In the genomic region with DNA sequence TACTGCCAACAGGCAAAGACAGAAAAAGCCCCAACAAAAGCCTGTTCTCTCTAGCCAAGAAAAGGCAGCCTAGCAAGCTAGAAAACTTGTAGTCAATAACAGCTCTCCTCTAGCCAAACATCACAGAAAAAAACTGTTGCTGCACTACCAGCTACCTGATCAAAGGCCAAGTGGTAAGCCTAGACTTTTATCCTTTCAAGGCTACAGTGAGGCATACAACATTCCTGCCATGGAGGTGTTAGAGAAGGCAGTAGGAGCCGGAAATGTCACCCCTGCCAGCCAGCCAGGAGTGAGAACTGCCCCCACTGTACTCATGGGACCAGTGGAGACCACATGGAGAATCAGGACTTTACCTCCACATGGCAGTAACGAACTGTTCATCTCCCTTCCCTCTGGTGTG, we compare ENCODE assay signal across 16 cellular contexts. TPM values are rescaled to one million over a fixed set of nuclear protein-coding genes. Genes with fewer than 3 reads are reported as not detected.
A peak's percentile ranks its signal among the peaks of the same experiment; 100 is the strongest.
DNase-seq lines count a peak whose midpoint lies in the region; ATAC-seq and FAIRE-seq lines count a peak whose summit lies in the region.
"Had no signal": no experiment of that assay in that cellular context is flagged by ENCODE, and none has a peak within 500 bp of the region (broad histone marks: within the 10 kb centered on the region; RNA-seq: fewer than 3 reads in every experiment).

No MANE protein-coding gene starts in this region.

- no peak overlapping the region for H3K4me2 ChIP-seq in mesenchymal stem cell (ENCODE audit: low read length, poor library complexity, severe bottlenecking)
- H3K4me2 ChIP-seq: BLaER1 treated with 17β-estradiol and CSF1 and Interleukin-3, amounts not matched to agents 10 nM and 100 nM; GM23338 had no signal

- no peak for FAIRE-seq in small intestine (lab: Jason Lieb, UNC)

- H3K18ac ChIP-seq in mesenchymal stem cell (ENCODE audit: low read depth in 1 of 2, low read length in 2 of 2): no peak overlapping the region

- H3K79me1 ChIP-seq in mesenchymal stem cell (replicated peaks; ENCODE audit: low read length, poor library complexity, severe bottlenecking): peaks cover 8% of the 10 kb centered on the region

- no peak overlapping the region for H3K4ac ChIP-seq in mesenchymal stem cell (ENCODE audit: low read depth in 1 of 2, low read length in 2 of 2)

- H2BK120ac ChIP-seq in mesenchymal stem cell (ENCODE audit: low read depth, low read length): no peak overlapping the region

- no peak overlapping the region for H4K91ac ChIP-seq in mesenchymal stem cell (ENCODE audit: low read length)

- peak overlapping the region in 1 of 2 experiments; percentile 44 for H3K14ac ChIP-seq in mesenchymal stem cell (ENCODE audit: low read length in 2 of 2)

- H3K23ac ChIP-seq in mesenchymal stem cell (ENCODE audit: low read length in 2 of 2): no peak overlapping the region

- no peak overlapping the region for H3K27ac ChIP-seq in mesenchymal stem cell (ENCODE audit: low read length, poor library complexity, severe bottlenecking)
- H3K27ac ChIP-seq in small intestine (ENCODE audit: low read depth in 1 of 2, low read length in 1 of 2): no peak overlapping the region
- H3K27ac ChIP-seq: BLaER1 treated with 17β-estradiol and CSF1 and Interleukin-3, amounts not matched to agents 10 nM and 100 nM had no signal

- H4K8ac ChIP-seq in mesenchymal stem cell (ENCODE audit: low read length): peak overlapping the region; percentile 19

- H3K4me3 ChIP-seq in mesenchymal stem cell (ENCODE audit: insufficient read depth in 1 of 2, low read depth in 1 of 2, low read length in 2 of 2): no peak overlapping the region
- H3K4me3 ChIP-seq in small intestine (ENCODE audit: low read depth in 1 of 2, low read length in 2 of 2): no peak overlapping the region
- H3K4me3 ChIP-seq: BLaER1 treated with 17β-estradiol and CSF1 and Interleukin-3, amounts not matched to agents 10 nM and 100 nM; GM23338 had no signal

- H3K9me3 ChIP-seq in mesenchymal stem cell (ENCODE audit: control insufficient read depth, low read length) (no peaks in the 10 kb centered on the region), small intestine (ENCODE audit: control insufficient read depth, low read depth) (no peaks in the 10 kb centered on the region)

- ATAC-seq in left lobe of liver (peak; percentile 83), HG02870 (IDR thresholded peaks at IDR 0.05; ENCODE audit: unreplicated experiment) (no peak), HG03139 (IDR thresholded peaks at IDR 0.05; ENCODE audit: unreplicated experiment) (no peak)
- ATAC-seq: GM23338 had no signal

- H2BK5ac ChIP-seq in mesenchymal stem cell (ENCODE audit: low read depth, low read length, poor library complexity, severe bottlenecking): no peak overlapping the region

- peak; percentile 26 for DNase-seq in HuH-7 (ENCODE audit: low spot score)
- no peak for DNase-seq in left lobe of liver (ENCODE audit: low spot score)
- no peak for DNase-seq in mesenchymal stem cell
- peak; percentile 53 for DNase-seq in small intestine
- DNase-seq in NOMO-1 treated with dmso at 0.1 percent for 144 hours (lab: John Stamatoyannopoulos, UW; ENCODE audit: unreplicated experiment): no peak
- DNase-seq: 8988T; AML-193; CD4-positive, CD25-positive, alpha-beta regulatory T cell; DMS53; GF-D8; H9 had no signal

- no peak overlapping the region for H2AFZ ChIP-seq in mesenchymal stem cell (ENCODE audit: low read depth, low read length)
- H2AFZ ChIP-seq: GM23338 had no signal

- H3K27me3 ChIP-seq in mesenchymal stem cell (ENCODE audit: control insufficient read depth in 1 of 2, insufficient read depth in 1 of 2, low read length in 2 of 2) (no peaks in the 10 kb centered on the region), small intestine (ENCODE audit: control insufficient read depth in 2 of 2, insufficient read depth in 2 of 2, low read length in 2 of 2) (no peaks in the 10 kb centered on the region)
- H3K27me3 ChIP-seq: BLaER1 treated with 17β-estradiol and CSF1 and Interleukin-3, amounts not matched to agents 10 nM and 100 nM had no signal

- H3K36me3 ChIP-seq in mesenchymal stem cell (ENCODE audit: control insufficient read depth in 1 of 2, insufficient read depth in 2 of 2, low read depth in 1 of 2, low read length in 2 of 2) (peaks cover 0 to 5% of the 10 kb centered on the region in 2 experiments), small intestine (ENCODE audit: control insufficient read depth in 2 of 2, insufficient read depth in 2 of 2, low read length in 2 of 2) (peaks cover 0 to 2% of the 10 kb centered on the region in 2 donors)

- no peak overlapping the region for H3K9ac ChIP-seq in mesenchymal stem cell (ENCODE audit: low read length)
- H3K9ac ChIP-seq: BLaER1 treated with 17β-estradiol and CSF1 and Interleukin-3, amounts not matched to agents 10 nM and 100 nM had no signal

- no peak overlapping the region for H2AK5ac ChIP-seq in mesenchymal stem cell (ENCODE audit: low read length, severe bottlenecking)

- no peak overlapping the region for H2BK15ac ChIP-seq in mesenchymal stem cell (ENCODE audit: low read depth, poor library complexity, severe bottlenecking)

- H3K4me1 ChIP-seq in mesenchymal stem cell (ENCODE audit: control insufficient read depth, insufficient read depth, low read depth, low read length) (no peaks in the 10 kb centered on the region), small intestine (ENCODE audit: control insufficient read depth in 2 of 2, insufficient read depth in 1 of 2, low read depth in 1 of 2, low read length in 1 of 2) (peaks cover 0 to 2% of the 10 kb centered on the region in 2 donors)
- H3K4me1 ChIP-seq: BLaER1 treated with 17β-estradiol and CSF1 and Interleukin-3, amounts not matched to agents 10 nM and 100 nM had no signal

- H2BK12ac ChIP-seq in mesenchymal stem cell (ENCODE audit: low read length in 2 of 2): no peak overlapping the region

- WGBS in mesenchymal stem cell: 100% methylated on average over 1 of the region's 2 CpGs
- WGBS in small intestine, 3 donors: 49 to 77% (median 75%) methylated on average over 2 of the region's 2 CpGs

RNA-seq across cellular contexts. Expression of a gene that starts 31.2 kb away (rescaled TPM):
- total RNA-seq in left lobe of liver: 7.7 TPM
- 13.0 TPM for polyA plus RNA-seq in mesenchymal stem cell (2013, experiment 1 of 2)
- 12.2 TPM for polyA plus RNA-seq in mesenchymal stem cell (2013, experiment 2 of 2)
- polyA plus RNA-seq in small intestine: 1 to 10 TPM; 8.1 to 8.6 (median 8.5) TPM

RNA-seq across cellular contexts. Expression of a gene that starts 51.6 kb away (rescaled TPM):
- 4.2 TPM for total RNA-seq in left lobe of liver
- 1.0 TPM for polyA plus RNA-seq in mesenchymal stem cell (2013, experiment 1 of 2)
- 1.4 TPM for polyA plus RNA-seq in mesenchymal stem cell (2013, experiment 2 of 2)
- 10 to 100 TPM in 2 of 3 donors, 1 to 10 TPM in 1; 9.7 to 16.2 (median 12.7) TPM for polyA plus RNA-seq in small intestine
- total RNA-seq: HT1080 had no signal

Comparison
In these comparisons a context has a peak if more than half of its experiments do, and no peak if none do; other contexts are left out.
1. DNase-seq: peak in HuH-7 (single experiment) and small intestine (single experiment); none in left lobe of liver (single experiment), mesenchymal stem cell (single experiment) and NOMO-1 treated with dmso at 0.1 percent for 144 hours (single experiment).